Comparison of ENCODE assay signal across 26 cellular contexts in the genomic region with DNA sequence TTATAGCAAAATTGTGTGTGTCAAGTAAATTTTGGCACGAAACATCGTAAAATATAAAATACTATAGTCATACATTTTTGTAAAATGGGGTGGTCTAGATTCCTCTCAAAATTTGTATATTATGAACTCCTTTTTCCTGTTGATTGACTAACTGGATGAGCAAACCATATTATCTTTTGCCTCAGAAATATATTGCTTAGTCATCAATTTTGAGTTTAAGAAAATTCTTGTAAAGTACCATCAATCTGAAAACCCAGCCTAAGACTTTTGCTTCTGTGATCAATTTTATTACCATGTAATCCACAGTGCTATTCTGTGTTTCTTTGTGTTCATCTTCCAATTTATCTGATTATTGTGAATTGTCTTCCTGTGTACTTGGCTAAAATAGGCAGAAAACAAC.
DNase-seq lines count a peak whose midpoint lies in the region; ATAC-seq, FAIRE-seq and TF ChIP-seq lines count a peak whose summit lies in the region.
"Had no signal": no experiment of that assay in that cellular context is flagged by ENCODE, and none has a peak within 500 bp of the region (broad histone marks: within the 10 kb centered on the region; RNA-seq: fewer than 3 reads in every experiment).

No MANE protein-coding gene starts in this region.

- H3K4ac ChIP-seq in H1 (replicated peaks; ENCODE audit: insufficient read length, low read depth, low read length): no peak overlapping the region

- H2BK20ac ChIP-seq in H1 (ENCODE audit: low read length): no peak overlapping the region

- in situ Hi-C loops in HepG2 (cut with HindIII; ENCODE audit: extremely low pct_ligation_motif_present, low pct_unique_long_range_greater_than_20kb): no loop called here

- no peaks in the 10 kb centered on the region for H3K79me1 ChIP-seq in H1 (ENCODE audit: low read depth, low read length)

- H2BK120ac ChIP-seq in H1 (replicated peaks; ENCODE audit: low read depth, low read length): no peak overlapping the region

- H3K18ac ChIP-seq in H1 (ENCODE audit: extremely low read depth, low read length): no peak overlapping the region

- H3K4me1 ChIP-seq in HepG2 (ENCODE audit: insufficient read depth, low read length) (no peaks in the 10 kb centered on the region), right lobe of liver (no peaks in the 10 kb centered on the region), astrocyte (ENCODE audit: insufficient read depth, low read length) (no peaks in the 10 kb centered on the region), H1 (replicated peaks in 1 of 4; ENCODE audit: control insufficient read depth in 3 of 4, insufficient read depth in 4 of 4, low read length in 3 of 4) (no peaks in the 10 kb centered on the region)
- H3K4me1 ChIP-seq: BE2C, BLaER1 had no signal

- no peak overlapping the region for H3K27ac Mint-ChIP-seq in astrocyte (ENCODE audit: unreplicated experiment)
- H3K27ac Mint-ChIP-seq: CD14-positive monocyte; CD4-positive, alpha-beta memory T cell; CD4-positive, CD25-positive, alpha-beta regulatory T cell; CD8-positive, alpha-beta memory T cell had no signal

- H4K8ac ChIP-seq in H1 (ENCODE audit: extremely low read depth, insufficient read depth, low read length): no peak overlapping the region

- TF ChIP-seq CTCF in HepG2 (CRISPR knock-in tag; IDR thresholded peaks at IDR 0.05) (no peak), right lobe of liver (IDR thresholded peaks at IDR 0.05) (no peak), astrocyte (IDR thresholded peaks at IDR 0.05; ENCODE audit: insufficient read depth, low read depth, low read length) (no peak), H1 (IDR thresholded peaks at IDR 0.05; ENCODE audit: control extremely low read depth in 1 of 3, insufficient read depth in 1 of 3, low read depth in 1 of 3, low read length in 3 of 3) (no peak)

- H3K56ac ChIP-seq in H1 (replicated peaks; ENCODE audit: insufficient read length, low read depth, low read length): no peak overlapping the region

- H3K4me3 ChIP-seq in HepG2 (replicated peaks in 1 of 3; ENCODE audit: insufficient read depth in 1 of 3, low read depth in 2 of 3, low read length in 3 of 3) (no peak overlapping the region), right lobe of liver (no peak overlapping the region), astrocyte (ENCODE audit: insufficient read depth, low read depth, low read length) (no peak overlapping the region), H1 (ENCODE audit: extremely low read depth in 1 of 4, insufficient read depth in 2 of 4, low read depth in 3 of 4, low read length in 4 of 4) (no peak overlapping the region)
- H3K4me3 ChIP-seq: BLaER1, GM12878 had no signal

- H4K91ac ChIP-seq in H1 (replicated peaks; ENCODE audit: insufficient read length, low read length): no peak overlapping the region

- TF ChIP-seq RAD21 in HepG2 (CRISPR knock-in tag; IDR thresholded peaks at IDR 0.05) (no peak), H1 (IDR thresholded peaks at IDR 0.05 in 1 of 2, conservative IDR thresholded peaks at IDR 0.05 in 1 of 2; ENCODE audit: low read depth in 2 of 2, low read length in 2 of 2) (no peak)

- POLR2A ChIA-PET in HepG2 (lab: Yijun Ruan, JAX): no interaction called here
- POLR2A ChIA-PET in H1 (lab: Charles Lee; ENCODE audit: partially characterized antibody): no interaction called here

- no peaks in the 10 kb centered on the region for H3K27me3 Mint-ChIP-seq in astrocyte (ENCODE audit: low read depth, unreplicated experiment)
- H3K27me3 Mint-ChIP-seq: CD4-positive, alpha-beta memory T cell; CD4-positive, CD25-positive, alpha-beta regulatory T cell; CD8-positive, alpha-beta memory T cell had no signal

- H4K20me1 ChIP-seq in HepG2 (ENCODE audit: insufficient read depth, low read length): no peaks in the 10 kb centered on the region
- H4K20me1 ChIP-seq in astrocyte (ENCODE audit: insufficient read depth, low read length): no peaks in the 10 kb centered on the region
- peaks cover 0 to 2% of the 10 kb centered on the region in 2 experiments for H4K20me1 ChIP-seq in H1 (replicated peaks in 1 of 2; ENCODE audit: control insufficient read depth in 1 of 2, insufficient read depth in 2 of 2, low read length in 2 of 2)
- H4K20me1 ChIP-seq: BLaER1 had no signal

- no peak overlapping the region for H3K23ac ChIP-seq in H1 (ENCODE audit: insufficient read length)

- H2AFZ ChIP-seq in HepG2 (ENCODE audit: low read length) (no peak overlapping the region), astrocyte (ENCODE audit: low read depth, low read length) (no peak overlapping the region), H1 (ENCODE audit: low read length) (no peak overlapping the region)

- no peak overlapping the region for H2BK15ac ChIP-seq in H1 (ENCODE audit: low read length)

- TF ChIP-seq EP300 in HepG2 (IDR thresholded peaks at IDR 0.05; ENCODE audit: low read depth in 2 of 2, low read length in 2 of 2): no peak
- TF ChIP-seq EP300 in HepG2 (CRISPR knock-in tag; IDR thresholded peaks at IDR 0.05; ENCODE audit: borderline replicate concordance): no peak
- TF ChIP-seq EP300 in H1 (IDR thresholded peaks at IDR 0.05; ENCODE audit: borderline replicate concordance in 1 of 2, low read depth in 2 of 2, low read length in 2 of 2): no peak

- no TSS peak for BruUV-seq in HepG2 (replicated peaks; lab: Mats Ljungman, UMichigan)

- H3K4me2 ChIP-seq in HepG2 (ENCODE audit: low read depth, low read length): no peak overlapping the region
- no peak overlapping the region for H3K4me2 ChIP-seq in astrocyte (ENCODE audit: low read length)
- H3K4me2 ChIP-seq in H1 (ENCODE audit: insufficient read depth in 1 of 2, low read depth in 2 of 2, low read length in 2 of 2): no peak overlapping the region
- H3K4me2 ChIP-seq: BLaER1 had no signal

- H3K27ac ChIP-seq in HepG2 (ENCODE audit: extremely low read length, insufficient read depth, low read length) (no peak overlapping the region), right lobe of liver (no peak overlapping the region), astrocyte (ENCODE audit: low read depth, low read length) (no peak overlapping the region), H1 (ENCODE audit: low read depth, low read length) (no peak overlapping the region)
- H3K27ac ChIP-seq: 22Rv1, BLaER1 had no signal

- TF ChIP-seq POLR2A in HepG2 (IDR thresholded peaks at IDR 0.05; ENCODE audit: insufficient read depth in 1 of 2, low read depth in 2 of 2, low read length in 2 of 2) (no peak), right lobe of liver (IDR thresholded peaks at IDR 0.05) (no peak), H1 (IDR thresholded peaks at IDR 0.05; ENCODE audit: control extremely low read depth in 1 of 2, low read depth in 2 of 2, low read length in 2 of 2) (no peak)

- H3K36me3 Mint-ChIP-seq in astrocyte (ENCODE audit: low read depth, unreplicated experiment): no peaks in the 10 kb centered on the region
- H3K36me3 Mint-ChIP-seq: CD14-positive monocyte; CD4-positive, alpha-beta memory T cell; CD4-positive, CD25-positive, alpha-beta regulatory T cell; CD8-positive, alpha-beta memory T cell had no signal

- 33% methylated on average over 2 of the region's 2 CpGs for WGBS in HepG2 (ENCODE audit: low lambda C conversion rate)
- 81% methylated on average over 2 of the region's 2 CpGs for WGBS in right lobe of liver (ENCODE audit: insufficient coverage, low coverage, low lambda C conversion rate, missing lambda C conversion rate)
- 93% methylated on average over 2 of the region's 2 CpGs; no CpG with 5 or more reads in 1 of the 2 experiments for WGBS in H1 (ENCODE audit: extremely low coverage in 1 of 2, insufficient coverage in 1 of 2, insufficient read length in 1 of 2, insufficient replicate concordance in 2 of 2, low coverage in 1 of 2, low lambda C conversion rate in 2 of 2, missing lambda C conversion rate in 1 of 2), 2 experiments

- H3K4me1 Mint-ChIP-seq in astrocyte (ENCODE audit: low read depth, unreplicated experiment): no peaks in the 10 kb centered on the region
- H3K4me1 Mint-ChIP-seq: CD14-positive monocyte; CD4-positive, alpha-beta memory T cell; CD4-positive, CD25-positive, alpha-beta regulatory T cell; CD8-positive, alpha-beta memory T cell had no signal

- DNase-seq in HepG2 (ENCODE audit: low spot score): no peak
- no peak for DNase-seq in right lobe of liver
- no peak for DNase-seq in astrocyte (ENCODE audit: low read depth)
- no peak for DNase-seq in H1 (ENCODE audit: low read depth in 1 of 2, low spot score in 2 of 2)
- DNase-seq in NCI-H2081 (lab: John Stamatoyannopoulos, UW): no peak
- DNase-seq: ACHN; BE2C; C1 segment of cervical spinal cord; CD4-positive, alpha-beta memory T cell; CD4-positive, CD25-positive, alpha-beta regulatory T cell; CD8-positive, alpha-beta memory T cell; COR-L47; DMS 273 treated with DMSO at 0.1 percent for 48 hours; DMS153; DMS53; DMS79; DND-41; EL; GDM1 had no signal

- no peak for FAIRE-seq in HepG2 (lab: Jason Lieb, UNC)
- FAIRE-seq in astrocyte (lab: Jason Lieb, UNC): peak; percentile 67
- FAIRE-seq in H1 (lab: Jason Lieb, UNC): no peak
- FAIRE-seq: GM12878, GM12892, GM19239 had no signal

- H3K9me3 Mint-ChIP-seq in astrocyte (ENCODE audit: unreplicated experiment): no peaks in the 10 kb centered on the region

- H2BK5ac ChIP-seq in H1 (ENCODE audit: low read depth, low read length): no peak overlapping the region

- no peaks in the 10 kb centered on the region; the same call in 1 of the 2 replicates for H3K23me2 ChIP-seq in H1 (ENCODE audit: low read depth, low read length)

- H3K4me3 Mint-ChIP-seq in astrocyte (ENCODE audit: unreplicated experiment): no peak overlapping the region
- H3K4me3 Mint-ChIP-seq: CD14-positive monocyte; CD4-positive, alpha-beta memory T cell; CD4-positive, CD25-positive, alpha-beta regulatory T cell; CD8-positive, alpha-beta memory T cell had no signal

- H4K5ac ChIP-seq in H1 (ENCODE audit: insufficient read length, low read depth, low read length): no peak overlapping the region

- H3K9ac ChIP-seq in HepG2 (ENCODE audit: insufficient read depth, low read depth, low read length) (no peak overlapping the region), astrocyte (ENCODE audit: low read length) (no peak overlapping the region), H1 (replicated peaks in 1 of 4; ENCODE audit: extremely low read depth in 1 of 4, low read depth in 3 of 4, low read length in 3 of 4) (no peak overlapping the region)
- H3K9ac ChIP-seq: BLaER1 had no signal

- H3K14ac ChIP-seq in H1 (ENCODE audit: insufficient read length): no peak overlapping the region

- CTCF ChIA-PET in HepG2 (lab: Yijun Ruan, JAX; ENCODE audit: low intra/inter-chr PET ratio, low total read pairs) (no interaction called here), H1 (lab: Charles Lee; ENCODE audit: partially characterized antibody) (no interaction called here)

- no peaks in the 10 kb centered on the region for H3K27me3 ChIP-seq in HepG2 (ENCODE audit: control insufficient read depth in 1 of 2, insufficient read depth in 2 of 2, low read length in 2 of 2)
- H3K27me3 ChIP-seq in right lobe of liver: no peaks in the 10 kb centered on the region
- no peaks in the 10 kb centered on the region for H3K27me3 ChIP-seq in astrocyte (ENCODE audit: insufficient read depth, low read length)
- no peaks in the 10 kb centered on the region for H3K27me3 ChIP-seq in H1 (replicated peaks in 1 of 4; ENCODE audit: control insufficient read depth in 3 of 4, extremely low read depth in 1 of 4, insufficient read depth in 3 of 4, low read length in 3 of 4)
- H3K27me3 ChIP-seq: BE2C, BLaER1 had no signal

- no peak for ATAC-seq in HepG2
- ATAC-seq in right lobe of liver: no peak
- ATAC-seq in GM18498 (IDR thresholded peaks at IDR 0.05; ENCODE audit: unreplicated experiment): no peak
- ATAC-seq: GM12878 had no signal

- no peak overlapping the region for H2AK5ac ChIP-seq in H1 (ENCODE audit: low read depth, low read length)

- H3K9me3 ChIP-seq in HepG2 (ENCODE audit: low read length) (no peaks in the 10 kb centered on the region), right lobe of liver (no peaks in the 10 kb centered on the region), astrocyte (ENCODE audit: insufficient read depth, low read depth, low read length) (no peaks in the 10 kb centered on the region), H1 (ENCODE audit: insufficient read depth in 2 of 2, low read depth in 1 of 2, low read length in 1 of 2) (peaks cover 0 to 2% of the 10 kb centered on the region in 2 experiments; a peak in 1 of 4 replicates)
- H3K9me3 ChIP-seq: BE2C, BLaER1 had no signal

- H3K36me3 ChIP-seq in HepG2 (replicated peaks in 1 of 2; ENCODE audit: control insufficient read depth in 1 of 2, insufficient read depth in 2 of 2, low read length in 2 of 2): no peaks in the 10 kb centered on the region
- no peaks in the 10 kb centered on the region for H3K36me3 ChIP-seq in right lobe of liver
- no peaks in the 10 kb centered on the region for H3K36me3 ChIP-seq in astrocyte (ENCODE audit: insufficient read depth, low read length)
- no peaks in the 10 kb centered on the region for H3K36me3 ChIP-seq in H1 (ENCODE audit: control insufficient read depth in 2 of 4, insufficient read depth in 4 of 4, low read length in 3 of 4)
- H3K36me3 ChIP-seq: BE2C, BLaER1 had no signal

- H3K79me2 ChIP-seq in HepG2 (ENCODE audit: insufficient read depth, low read length): no peaks in the 10 kb centered on the region
- H3K79me2 ChIP-seq in astrocyte (ENCODE audit: insufficient read depth, low read length): no peaks in the 10 kb centered on the region
- H3K79me2 ChIP-seq in H1 (ENCODE audit: control insufficient read depth in 1 of 2, insufficient read depth in 2 of 2, low read length in 2 of 2): no peaks in the 10 kb centered on the region

- intact Hi-C loops in HepG2 (cut with micrococcal nuclease; ENCODE audit: unreplicated experiment): no loop called here
- intact Hi-C loops in right lobe of liver (cut with DNase I): no loop called here

- H2BK12ac ChIP-seq in H1 (ENCODE audit: low read depth, low read length): no peak overlapping the region

Comparison
In these comparisons a context has a peak if more than half of its experiments do, and no peak if none do; other contexts are left out.
1. Of the 41 proteins assayed by ChIP-seq in both HepG2 and H1: peak only in HepG2: none; only in H1: none; in both: MAFK; in neither: 40.